In genomic region chr15:45199136-45199810, GRCh38 we compare ENCODE assay signal across 8 cellular contexts. TPM values are rescaled to one million over a fixed set of nuclear protein-coding genes. Genes with fewer than 3 reads are reported as not detected.
DNase-seq lines count a peak whose midpoint lies in the region; ATAC-seq and TF ChIP-seq lines count a peak whose summit lies in the region.

No MANE protein-coding gene starts in this region.

- peak overlapping the region; percentile 95 for H3K27ac ChIP-seq in right cardiac atrium (ENCODE audit: low read length)
- peak overlapping the region; percentile 93 to 98 (median 96) for H3K27ac ChIP-seq in sigmoid colon

- TF ChIP-seq CTCF in sigmoid colon (IDR thresholded peaks at IDR 0.05), result no peak

- peak; percentile 16 for ATAC-seq in HG02571 (IDR thresholded peaks at IDR 0.05; ENCODE audit: unreplicated experiment)
- ATAC-seq in right cardiac atrium, result no peak

- no peak for TF ChIP-seq POLR2A in sigmoid colon (IDR thresholded peaks at IDR 0.05)

- H3K27me3 ChIP-seq in right cardiac atrium (ENCODE audit: control insufficient read depth, insufficient read depth) (no peaks in the 10 kb centered on the region), sigmoid colon (no peaks in the 10 kb centered on the region)

- no peaks in the 10 kb centered on the region for H3K9me3 ChIP-seq in right cardiac atrium (ENCODE audit: control insufficient read depth, low read length)
- H3K9me3 ChIP-seq in sigmoid colon, result no peaks in the 10 kb centered on the region

- H3K4me1 ChIP-seq in right cardiac atrium (ENCODE audit: control insufficient read depth, insufficient read depth, low read length) (peaks cover 2% of the 10 kb centered on the region), sigmoid colon (peaks cover 0 to 17% (median 7%) of the 10 kb centered on the region in 4 donors)

- H3K4me3 ChIP-seq in right cardiac atrium (ENCODE audit: low read length) (peak overlapping the region; percentile 79), sigmoid colon (peak overlapping the region; percentile 54 to 62 (median 60))

- TF ChIP-seq EP300 in sigmoid colon (IDR thresholded peaks at IDR 0.05), result no peak

- intact Hi-C loops in right cardiac atrium (cut with DNase I) (loop anchor here in 1 of 4 donors (2.0 kb wide), 1 partner anchor 204 kb away; a partner anchor contains a TSS), sigmoid colon (cut with DNase I) (loop anchor here (10.0 kb wide), 1 partner anchor 774 kb away; the partner anchor contains the start of gene CTDSPL2)

- H3K36me3 ChIP-seq in sigmoid colon, result no peaks in the 10 kb centered on the region

- under 1% methylated on average over 25 of the region's 25 CpGs for WGBS in right cardiac atrium
- 0 to 1% methylated on average over 25 of the region's 25 CpGs for WGBS in sigmoid colon, 2 donors

- DNase-seq in NCI-H524 (lab: John Stamatoyannopoulos, UW), result peak; percentile 30 to 52
- no peak for DNase-seq in NCI-H524 treated with DMSO at 0.1 percent for 48 hours (lab: John Stamatoyannopoulos, UW)
- DNase-seq in NCI-H1694 treated with DMSO at 0.1 percent for 48 hours (lab: John Stamatoyannopoulos, UW), result peak; percentile 45
- peak; percentile 23 for DNase-seq in activated gamma-delta T cell treated with Interleukin-2 at 50 U/mL for 16 hours
- DNase-seq in right cardiac atrium, result peak in 1 of 3 donors; percentile 78
- no peak for DNase-seq in sigmoid colon
- no peak for DNase-seq in NCI-H187 treated with DMSO at 0.1 percent for 48 hours (lab: John Stamatoyannopoulos, UW)

RNA-seq across cellular contexts. Expression of gene SHF, which starts 11.5 kb away (rescaled TPM):
- 10 to 100 TPM in 2 of 4 donors, 1 to 10 TPM in 2; 8.1 to 13.2 (median 10.6) TPM for total RNA-seq in right cardiac atrium
- 8.8 TPM for polyA plus RNA-seq in right cardiac atrium
- 10 to 100 TPM; 10.6 to 28.5 (median 17.9) TPM for total RNA-seq in sigmoid colon
- 10 to 100 TPM in 2 of 3 donors, 1 to 10 TPM in 1; 3.5 to 13.5 (median 12.6) TPM for polyA plus RNA-seq in sigmoid colon

RNA-seq across cellular contexts. Expression of gene SLC28A2, which starts 52.8 kb away (rescaled TPM):
- total RNA-seq in right cardiac atrium, result not detected
- not detected for polyA plus RNA-seq in right cardiac atrium
- not detected for total RNA-seq in sigmoid colon
- 1 to 10 TPM; 1.2 to 3.0 (median 1.8) TPM for polyA plus RNA-seq in sigmoid colon

Comparison
In these comparisons a context has a peak if more than half of its experiments do, and no peak if none do; other contexts are left out.
1. DNase-seq: peak in NCI-H524 (2 of 2), NCI-H1694 treated with DMSO at 0.1 percent for 48 hours (single experiment) and activated gamma-delta T cell treated with Interleukin-2 at 50 U/mL for 16 hours (single experiment); none in NCI-H524 treated with DMSO at 0.1 percent for 48 hours (single experiment), sigmoid colon (single experiment) and NCI-H187 treated with DMSO at 0.1 percent for 48 hours (single experiment).